Comparison of ENCODE assay signal across 8 cellular contexts in the genomic region with DNA sequence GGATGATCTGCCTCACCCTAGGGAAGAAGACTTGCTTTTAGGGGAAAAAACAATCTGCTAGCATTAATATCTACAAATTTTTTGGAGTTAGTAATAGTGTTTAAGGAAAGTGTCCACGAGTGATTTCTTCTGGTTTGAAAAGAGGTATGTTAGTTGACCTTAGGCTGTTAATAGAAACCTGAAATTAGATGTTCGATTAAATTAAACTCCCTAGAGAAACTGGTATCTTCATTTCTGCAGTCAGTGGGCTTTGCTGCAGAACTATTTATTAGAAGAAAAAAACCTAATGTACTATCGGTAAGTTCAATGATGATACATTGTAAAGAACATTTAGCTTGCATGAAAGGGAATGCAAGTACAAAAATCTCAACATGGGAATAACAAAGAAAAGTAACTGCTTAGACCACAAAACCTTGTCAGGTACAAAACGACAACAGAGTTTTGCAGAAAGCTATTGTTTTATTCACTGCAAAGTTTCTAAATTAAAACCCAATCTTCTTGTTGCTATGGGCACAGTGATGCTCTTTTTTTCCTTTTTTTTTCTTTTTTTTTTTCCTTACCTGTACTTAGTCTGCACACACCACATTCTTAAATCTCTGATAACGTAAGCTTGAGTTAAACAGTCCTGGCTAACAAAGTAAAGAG. TPM values are rescaled to one million over a fixed set of nuclear protein-coding genes. Genes with fewer than 3 reads are reported as not detected.
DNase-seq lines count a peak whose midpoint lies in the region; ATAC-seq, FAIRE-seq and TF ChIP-seq lines count a peak whose summit lies in the region.

No MANE protein-coding gene starts in this region.

- H3K4me3 ChIP-seq in CD4-positive, alpha-beta memory T cell (ENCODE audit: low read length in 2 of 2), result peak overlapping the region; percentile 83 to 92
- H3K4me3 ChIP-seq in PC-3 (ENCODE audit: low read length) (peak overlapping the region; percentile 87), endothelial cell of umbilical vein (replicated peaks in 1 of 3; ENCODE audit: insufficient read depth in 1 of 3, low read depth in 1 of 3, low read length in 3 of 3) (peak overlapping the region; percentile 71 to 89 (median 88))

- no peak for TF ChIP-seq CTCF in PC-3 (conservative IDR thresholded peaks at IDR 0.05; ENCODE audit: low read depth, low read length)
- TF ChIP-seq CTCF in endothelial cell of umbilical vein (IDR thresholded peaks at IDR 0.05; ENCODE audit: extremely low read depth in 1 of 2, insufficient read depth in 1 of 2, low read depth in 1 of 2, low read length in 2 of 2), result no peak
- TF ChIP-seq CTCF in osteocyte (IDR thresholded peaks at IDR 0.05), result no peak

- dilution Hi-C loops in endothelial cell of umbilical vein (cut with MboI; ENCODE audit: extremely low pct_ligation_motif_present, low sequenced_read_pairs), result loop anchor here (25.0 kb wide), 1 partner anchor 504 kb away; no protein-coding TSS in a partner anchor

- H3K4me1 ChIP-seq in CD4-positive, alpha-beta memory T cell (ENCODE audit: insufficient read depth, low read length), result peaks cover 61% of the 10 kb centered on the region
- H3K4me1 ChIP-seq in PC-3 (ENCODE audit: insufficient read depth, low read length), result peaks cover 38% of the 10 kb centered on the region
- peaks cover 46% of the 10 kb centered on the region for H3K4me1 ChIP-seq in endothelial cell of umbilical vein (ENCODE audit: control insufficient read depth, extremely low read depth, insufficient read depth, low read length)

- H3K79me2 ChIP-seq in PC-3 (ENCODE audit: low read length) (peaks cover 75% of the 10 kb centered on the region), endothelial cell of umbilical vein (ENCODE audit: control insufficient read depth, insufficient read depth, low read length) (peaks cover 63% of the 10 kb centered on the region)

- H3K27me3 ChIP-seq in CD4-positive, alpha-beta memory T cell (ENCODE audit: insufficient read depth, low read length), result no peaks in the 10 kb centered on the region
- H3K27me3 ChIP-seq in PC-3 (ENCODE audit: low read length) (no peaks in the 10 kb centered on the region), endothelial cell of umbilical vein (ENCODE audit: control insufficient read depth in 2 of 2, insufficient read depth in 2 of 2, low read length in 2 of 2) (no peaks in the 10 kb centered on the region)

- H2AFZ ChIP-seq in PC-3 (ENCODE audit: low read length) (no peak overlapping the region), endothelial cell of umbilical vein (ENCODE audit: low read depth, low read length) (no peak overlapping the region)

- H3K4me1 Mint-ChIP-seq in CD4-positive, alpha-beta memory T cell, result peaks cover 42 to 82% (median 60%) of the 10 kb centered on the region in 4 donors
- peaks cover 53% of the 10 kb centered on the region for H3K4me1 Mint-ChIP-seq in osteocyte (ENCODE audit: unreplicated experiment)

- H3K27ac ChIP-seq in CD4-positive, alpha-beta memory T cell (ENCODE audit: low read depth, low read length), result peak overlapping the region; percentile 92
- H3K27ac ChIP-seq in PC-3 (ENCODE audit: low read length), result peak overlapping the region; percentile 81
- H3K27ac ChIP-seq in endothelial cell of umbilical vein (ENCODE audit: insufficient read depth, low read depth, low read length), result peak overlapping the region; percentile 99

- H3K4me3 Mint-ChIP-seq in CD4-positive, alpha-beta memory T cell, result peak overlapping the region; percentile 89 to 100 (median 98)
- H3K4me3 Mint-ChIP-seq in osteocyte (ENCODE audit: unreplicated experiment), result peak overlapping the region; percentile 95

- TF ChIP-seq POLR2A in endothelial cell of umbilical vein (IDR thresholded peaks at IDR 0.05; ENCODE audit: low read depth, low read length), result no peak

- CTCF ChIA-PET in CD4-positive, alpha-beta memory T cell (lab: Charles Lee; ENCODE audit: partially characterized antibody), result interaction anchor here (0.9 to 5.8 kb wide), 9 partner anchors 9 to 486 kb away, joined by 3 to 41 read pairs (median 3); no protein-coding TSS in a partner anchor
- CTCF ChIA-PET in PC-3 (lab: Charles Lee), result interaction anchor here (0.9 kb wide), 1 partner anchor 9 kb away, joined by 6 read pairs; no protein-coding TSS in a partner anchor
- CTCF ChIA-PET in endothelial cell of umbilical vein (lab: Charles Lee), result interaction anchor here (1.2 to 2.2 kb wide), 8 partner anchors 11 to 597 kb away, joined by 3 to 16 read pairs (median 6); no protein-coding TSS in a partner anchor

- no peak for FAIRE-seq in endothelial cell of umbilical vein (lab: Jason Lieb, UNC)

- no peaks in the 10 kb centered on the region for H3K9me1 ChIP-seq in endothelial cell of umbilical vein (replicated peaks; ENCODE audit: control insufficient read depth, extremely low read depth, insufficient read depth, low read length)

- intact Hi-C loops in CD4-positive, alpha-beta memory T cell (cut with micrococcal nuclease), result loop anchor here (1.0 to 10.0 kb wide), 6 partner anchors 9 to 1529 kb away; partner anchors contain the start of gene RHOH
- intact Hi-C loops in PC-3 (cut with micrococcal nuclease), result loop anchor here (10.0 kb wide), 1 partner anchor 101 kb away; no protein-coding TSS in a partner anchor
- intact Hi-C loops in endothelial cell of umbilical vein (cut with micrococcal nuclease), result loop anchor here (5.0 to 10.0 kb wide), 2 partner anchors 201 to 1389 kb away; partner anchors contain the start of genes FAM114A1 and N4BP2

- no peaks in the 10 kb centered on the region for H3F3A ChIP-seq in PC-3 (ENCODE audit: low read length, unreplicated experiment)

- no peaks in the 10 kb centered on the region for H3K27me3 Mint-ChIP-seq in CD4-positive, alpha-beta memory T cell
- H3K27me3 Mint-ChIP-seq in osteocyte (ENCODE audit: unreplicated experiment), result no peaks in the 10 kb centered on the region

- POLR2A ChIA-PET in CD4-positive, alpha-beta memory T cell (lab: Charles Lee; ENCODE audit: partially characterized antibody), result interaction anchor here (0.7 to 10.1 kb wide), 12 partner anchors 10 to 486 kb away, joined by 3 to 108 read pairs (median 22); no protein-coding TSS in a partner anchor
- POLR2A ChIA-PET in PC-3 (lab: Charles Lee; ENCODE audit: unreplicated experiment), result no interaction called here
- POLR2A ChIA-PET in endothelial cell of umbilical vein (lab: Charles Lee), result no interaction called here

- DNase-seq in CD4-positive, alpha-beta memory T cell, result peak in 2 of 5 donors; percentile 25 to 33
- DNase-seq in PC-3 (peak; percentile 1), endothelial cell of umbilical vein (ENCODE audit: low read depth, low spot score) (peak; percentile 54), osteocyte (ENCODE audit: extremely low spot score, unreplicated experiment) (no peak), activated gamma-delta T cell (lab: John Stamatoyannopoulos, UW) (no peak), NOMO-1 treated with dmso at 0.1 percent for 144 hours (lab: John Stamatoyannopoulos, UW; ENCODE audit: unreplicated experiment) (no peak), NCI-H2107 (lab: John Stamatoyannopoulos, UW) (no peak)

- H3K9me2 ChIP-seq in PC-3 (replicated peaks; ENCODE audit: low read length), result no peaks in the 10 kb centered on the region

- H4K20me1 ChIP-seq in PC-3 (ENCODE audit: low read length), result no peaks in the 10 kb centered on the region
- H4K20me1 ChIP-seq in endothelial cell of umbilical vein (replicated peaks; ENCODE audit: control insufficient read depth, extremely low read depth, insufficient read depth, low read length), result no peaks in the 10 kb centered on the region

- H3K36me3 Mint-ChIP-seq in CD4-positive, alpha-beta memory T cell, result peaks cover 4 to 41% of the 10 kb centered on the region in 2 donors
- H3K36me3 Mint-ChIP-seq in osteocyte (ENCODE audit: unreplicated experiment), result no peaks in the 10 kb centered on the region

- no peaks in the 10 kb centered on the region for H3K36me3 ChIP-seq in CD4-positive, alpha-beta memory T cell (ENCODE audit: insufficient read depth, low read length)
- H3K36me3 ChIP-seq in PC-3 (ENCODE audit: low read depth, low read length) (no peaks in the 10 kb centered on the region), endothelial cell of umbilical vein (ENCODE audit: control insufficient read depth in 2 of 2, extremely low read depth in 1 of 2, insufficient read depth in 2 of 2, low read length in 2 of 2) (no peaks in the 10 kb centered on the region)

- no TSS peak for BruUV-seq in PC-3 (replicated peaks; lab: Mats Ljungman, UMichigan)
- BruUV-seq in endothelial cell of umbilical vein (replicated peaks; lab: Mats Ljungman, UMichigan), result no TSS peak

- H3K9ac ChIP-seq in PC-3 (ENCODE audit: low read length) (peak overlapping the region; percentile 96), endothelial cell of umbilical vein (replicated peaks; ENCODE audit: extremely low read depth, insufficient read depth, low read length) (peak overlapping the region; percentile 97)

- peaks cover 0 to 2% (median 0%) of the 10 kb centered on the region in 8 donors for H3K9me3 Mint-ChIP-seq in CD4-positive, alpha-beta memory T cell
- H3K9me3 Mint-ChIP-seq in osteocyte (ENCODE audit: unreplicated experiment), result peaks cover 4% of the 10 kb centered on the region

- H3K9me3 ChIP-seq in CD4-positive, alpha-beta memory T cell (ENCODE audit: control insufficient read depth in 1 of 2, low read length in 2 of 2), result no peaks in the 10 kb centered on the region
- H3K9me3 ChIP-seq in PC-3 (ENCODE audit: low read length) (no peaks in the 10 kb centered on the region), endothelial cell of umbilical vein (replicated peaks; ENCODE audit: control insufficient read depth, insufficient read depth, low read length) (no peaks in the 10 kb centered on the region)

- peak overlapping the region; percentile 82 for H3K4me2 ChIP-seq in PC-3 (ENCODE audit: low read length)
- peak overlapping the region; percentile 98 for H3K4me2 ChIP-seq in endothelial cell of umbilical vein (ENCODE audit: insufficient read depth, low read length)

- peak overlapping the region; percentile 91 to 100 (median 99) for H3K27ac Mint-ChIP-seq in CD4-positive, alpha-beta memory T cell
- peak overlapping the region; percentile 99 for H3K27ac Mint-ChIP-seq in osteocyte (ENCODE audit: unreplicated experiment)

- no peak for ATAC-seq in PC-3
- ATAC-seq in HG03432 (IDR thresholded peaks at IDR 0.05; ENCODE audit: unreplicated experiment), result no peak

TF ChIP-seq in endothelial cell of umbilical vein, 7 proteins besides CTCF, POLR2A, EP300 and RAD21 (continues in another document):
- no peak for TF ChIP-seq GATA2 (IDR thresholded peaks at IDR 0.05; ENCODE audit: insufficient read depth, insufficient read length, low read depth, low read length)

RNA-seq across cellular contexts. Expression of gene KLF3, which starts 2.0 kb away (rescaled TPM):
- total RNA-seq in CD4-positive, alpha-beta memory T cell, result 100 to 1,000 TPM; 119 to 122 TPM
- polyA plus RNA-seq in CD4-positive, alpha-beta memory T cell, result 10 to 100 TPM; 72.4 to 83.3 TPM
- total RNA-seq in PC-3 (2014; rRNA removed), result 12.4 and 14.6 TPM in 2 replicates
- total RNA-seq in endothelial cell of umbilical vein, result 50.5 and 51.8 TPM in 2 replicates
- 23.7 and 27.7 TPM in 2 replicates for polyA plus RNA-seq in endothelial cell of umbilical vein
- polyA plus RNA-seq in endothelial cell of umbilical vein (2011; cell fraction: cytosol; rRNA removed), result 23.0 and 24.0 TPM in 2 replicates
- polyA plus RNA-seq in endothelial cell of umbilical vein (2011; cell fraction: nucleus; rRNA removed), result 60.4 and 62.4 TPM in 2 replicates
- polyA plus RNA-seq in endothelial cell of umbilical vein (2012), result 22.7 and 26.3 TPM in 2 replicates
- polyA minus RNA-seq in endothelial cell of umbilical vein, result 80.9 and 81.2 TPM in 2 replicates
- 11.0 TPM for polyA minus RNA-seq in endothelial cell of umbilical vein (2011; cell fraction: cytosol; rRNA and poly(A)+ RNA removed)
- 203 and 233 TPM in 2 replicates for polyA minus RNA-seq in endothelial cell of umbilical vein (2011; cell fraction: nucleus; rRNA and poly(A)+ RNA removed)
- total RNA-seq in osteocyte, result 42.4 and 43.7 TPM in 2 replicates

Comparison
In these comparisons a context has a peak if more than half of its experiments do, and no peak if none do; other contexts are left out.
1. DNase-seq: peak in PC-3 (single experiment) and endothelial cell of umbilical vein (single experiment); none in osteocyte (single experiment), activated gamma-delta T cell (single experiment), NOMO-1 treated with dmso at 0.1 percent for 144 hours (single experiment) and NCI-H2107 (single experiment).
2. Peak in every context shown above with its lines, with median percentiles within 50 percentile points of each other: H3K27ac ChIP-seq and H3K4me3 ChIP-seq.